ENCODE assay signal across 13 cellular contexts in genomic region chr17:1673041-1673790, GRCh38. TPM values are rescaled to one million over a fixed set of nuclear protein-coding genes. Genes with fewer than 3 reads are reported as not detected.
DNase-seq lines count a peak whose midpoint lies in the region; ATAC-seq, FAIRE-seq and TF ChIP-seq lines count a peak whose summit lies in the region.
"Had no signal": no experiment of that assay in that cellular context is flagged by ENCODE, and none has a peak within 500 bp of the region (broad histone marks: within the 10 kb centered on the region; RNA-seq: fewer than 3 reads in every experiment).

No MANE protein-coding gene starts in this region.

- H3K27ac ChIP-seq in HepG2 (ENCODE audit: extremely low read length, insufficient read depth, low read length): no peak overlapping the region
- H3K27ac ChIP-seq in right lobe of liver: no peak overlapping the region
- H3K27ac ChIP-seq in small intestine (ENCODE audit: low read depth in 1 of 2, low read length in 1 of 2): no peak overlapping the region
- H3K27ac ChIP-seq: suprapubic skin had no signal

- H3K9me3 ChIP-seq in HepG2 (ENCODE audit: low read length): no peaks in the 10 kb centered on the region
- no peaks in the 10 kb centered on the region for H3K9me3 ChIP-seq in right lobe of liver
- H3K9me3 ChIP-seq in small intestine (ENCODE audit: control insufficient read depth, low read depth): no peaks in the 10 kb centered on the region
- H3K9me3 ChIP-seq: suprapubic skin had no signal

- H3K36me3 ChIP-seq in HepG2 (replicated peaks in 1 of 2; ENCODE audit: control insufficient read depth in 1 of 2, insufficient read depth in 2 of 2, low read length in 2 of 2) (peaks cover 43 to 86% of the 10 kb centered on the region in 2 experiments), right lobe of liver (peaks cover 22 to 96% (median 71%) of the 10 kb centered on the region in 4 donors), bronchial epithelial cell (ENCODE audit: control insufficient read depth, insufficient read depth, low read length) (peaks cover 37% of the 10 kb centered on the region), small intestine (ENCODE audit: control insufficient read depth in 2 of 2, insufficient read depth in 2 of 2, low read length in 2 of 2) (peaks cover 28 to 42% of the 10 kb centered on the region in 2 donors)

- peaks cover 78% of the 10 kb centered on the region for H3K36me3 Mint-ChIP-seq in activated CD4-positive, alpha-beta T cell treated with anti-CD3 and anti-CD28 coated beads, Interleukin-2, amount 10 ng/mL, durations not matched to agents 24 days and 14 days (ENCODE audit: low read depth)

- FAIRE-seq in HepG2 (lab: Jason Lieb, UNC): no peak
- peak; percentile 28 for FAIRE-seq in bronchial epithelial cell (lab: Jason Lieb, UNC)
- no peak for FAIRE-seq in small intestine (lab: Jason Lieb, UNC)
- FAIRE-seq: frontal cortex had no signal

- intact Hi-C loops in HepG2 (cut with micrococcal nuclease; ENCODE audit: unreplicated experiment): no loop called here
- intact Hi-C loops in right lobe of liver (cut with DNase I): loop anchor here in 1 of 2 donors (10.0 kb wide), 1 partner anchor 192 kb away; no protein-coding TSS in a partner anchor
- intact Hi-C loops in activated CD4-positive, alpha-beta T cell treated with anti-CD3 and anti-CD28 coated beads, Interleukin-2, amount 10 ng/mL, durations not matched to agents 24 days and 14 days (cut with micrococcal nuclease): no loop called here

- no peaks in the 10 kb centered on the region for H3K79me2 ChIP-seq in HepG2 (ENCODE audit: insufficient read depth, low read length)

- BruUV-seq in HepG2 (replicated peaks; lab: Mats Ljungman, UMichigan): no TSS peak

- H3K4me1 ChIP-seq in HepG2 (ENCODE audit: insufficient read depth, low read length): no peaks in the 10 kb centered on the region
- H3K4me1 ChIP-seq in right lobe of liver: no peaks in the 10 kb centered on the region
- no peaks in the 10 kb centered on the region for H3K4me1 ChIP-seq in small intestine (ENCODE audit: control insufficient read depth in 2 of 2, insufficient read depth in 1 of 2, low read depth in 1 of 2, low read length in 1 of 2)
- H3K4me1 ChIP-seq: suprapubic skin had no signal

- peaks cover 16% of the 10 kb centered on the region for H3K4me1 Mint-ChIP-seq in activated CD4-positive, alpha-beta T cell treated with anti-CD3 and anti-CD28 coated beads, Interleukin-2, amount 10 ng/mL, durations not matched to agents 24 days and 14 days
- H3K4me1 Mint-ChIP-seq: H9 had no signal

- H3K27ac Mint-ChIP-seq in activated CD4-positive, alpha-beta T cell treated with anti-CD3 and anti-CD28 coated beads, Interleukin-2, amount 10 ng/mL, durations not matched to agents 24 days and 14 days: no peak overlapping the region
- H3K27ac Mint-ChIP-seq: H9 had no signal

- 0 out of 4 replicates have a peak, but pooled peaks of 1 of the 2 experiments have one; percentile 12 for TF ChIP-seq POLR2A in HepG2 (IDR thresholded peaks at IDR 0.05; ENCODE audit: insufficient read depth in 1 of 2, low read depth in 2 of 2, low read length in 2 of 2)
- TF ChIP-seq POLR2A in right lobe of liver (IDR thresholded peaks at IDR 0.05): no peak

- H3K9ac ChIP-seq in HepG2 (ENCODE audit: insufficient read depth, low read depth, low read length): no peak overlapping the region

- H3K9me3 Mint-ChIP-seq in activated CD4-positive, alpha-beta T cell treated with anti-CD3 and anti-CD28 coated beads, Interleukin-2, amount 10 ng/mL, durations not matched to agents 24 days and 14 days: no peaks in the 10 kb centered on the region
- H3K9me3 Mint-ChIP-seq: H9 had no signal

- DNase-seq in HepG2 (ENCODE audit: low spot score): no peak
- no peak for DNase-seq in right lobe of liver
- DNase-seq in activated CD4-positive, alpha-beta T cell treated with anti-CD3 and anti-CD28 coated beads, Interleukin-2, amount 10 ng/mL, durations not matched to agents 24 days and 14 days: peak; percentile 61
- no peak for DNase-seq in bronchial epithelial cell (ENCODE audit: low read depth)
- peak; percentile 14 for DNase-seq in small intestine
- DNase-seq in occipital lobe (lab: John Stamatoyannopoulos, UW): no peak
- DNase-seq in NCI-H2029 treated with DMSO at 0.1 percent for 48 hours (lab: John Stamatoyannopoulos, UW): no peak
- DNase-seq: H9, NCI-H2171 treated with DMSO at 0.1 percent for 48 hours, SHP77 had no signal

- H3K27me3 ChIP-seq in HepG2 (ENCODE audit: control insufficient read depth in 1 of 2, insufficient read depth in 2 of 2, low read length in 2 of 2) (no peaks in the 10 kb centered on the region), right lobe of liver (no peaks in the 10 kb centered on the region), bronchial epithelial cell (ENCODE audit: control insufficient read depth, insufficient read depth, low read length) (no peaks in the 10 kb centered on the region), small intestine (ENCODE audit: control insufficient read depth in 2 of 2, insufficient read depth in 2 of 2, low read length in 2 of 2) (no peaks in the 10 kb centered on the region)
- H3K27me3 ChIP-seq: suprapubic skin had no signal

- 98% methylated on average over 23 of the region's 27 CpGs for WGBS in HepG2 (ENCODE audit: low lambda C conversion rate)
- WGBS in right lobe of liver (ENCODE audit: insufficient coverage, low coverage, low lambda C conversion rate, missing lambda C conversion rate): 100% methylated on average over 3 of the region's 27 CpGs
- 89 to 91% (median 91%) methylated on average over 27 of the region's 27 CpGs for WGBS in small intestine, 3 donors

- no peak overlapping the region for H3K4me3 Mint-ChIP-seq in activated CD4-positive, alpha-beta T cell treated with anti-CD3 and anti-CD28 coated beads, Interleukin-2, amount 10 ng/mL, durations not matched to agents 24 days and 14 days
- H3K4me3 Mint-ChIP-seq: H9 had no signal

- H3K4me2 ChIP-seq in HepG2 (ENCODE audit: low read depth, low read length): no peak overlapping the region

- H2AFZ ChIP-seq in HepG2 (ENCODE audit: low read length): no peak overlapping the region

- CTCF ChIA-PET in HepG2 (lab: Yijun Ruan, JAX; ENCODE audit: low intra/inter-chr PET ratio, low total read pairs): no interaction called here

- POLR2A ChIA-PET in HepG2 (lab: Yijun Ruan, JAX): interaction anchor here (1.5 kb wide), 1 partner anchor 41 kb away, joined by 3 read pairs; no protein-coding TSS in a partner anchor

- no peaks in the 10 kb centered on the region for H3K27me3 Mint-ChIP-seq in activated CD4-positive, alpha-beta T cell treated with anti-CD3 and anti-CD28 coated beads, Interleukin-2, amount 10 ng/mL, durations not matched to agents 24 days and 14 days

- peaks cover 13% of the 10 kb centered on the region for H4K20me1 ChIP-seq in HepG2 (ENCODE audit: insufficient read depth, low read length)

- TF ChIP-seq RAD21 in HepG2 (CRISPR knock-in tag; IDR thresholded peaks at IDR 0.05): no peak

- TF ChIP-seq CTCF in HepG2 (CRISPR knock-in tag; IDR thresholded peaks at IDR 0.05) (no peak), right lobe of liver (IDR thresholded peaks at IDR 0.05) (no peak), bronchial epithelial cell (IDR thresholded peaks at IDR 0.05; ENCODE audit: insufficient read depth, low read length, severe bottlenecking) (no peak)

- ATAC-seq in HepG2: no peak
- ATAC-seq in right lobe of liver: no peak
- no peak for ATAC-seq in GM21723 (IDR thresholded peaks at IDR 0.05; ENCODE audit: unreplicated experiment)

- H3K4me3 ChIP-seq in HepG2 (replicated peaks in 1 of 3; ENCODE audit: insufficient read depth in 1 of 3, low read depth in 2 of 3, low read length in 3 of 3) (no peak overlapping the region), right lobe of liver (no peak overlapping the region), bronchial epithelial cell (ENCODE audit: low read depth, low read length) (no peak overlapping the region), small intestine (ENCODE audit: low read depth in 1 of 2, low read length in 2 of 2) (no peak overlapping the region)
- H3K4me3 ChIP-seq: suprapubic skin had no signal

- no peak for TF ChIP-seq EP300 in HepG2 (IDR thresholded peaks at IDR 0.05; ENCODE audit: low read depth in 2 of 2, low read length in 2 of 2)
- no peak for TF ChIP-seq EP300 in HepG2 (CRISPR knock-in tag; IDR thresholded peaks at IDR 0.05; ENCODE audit: borderline replicate concordance)

- in situ Hi-C loops in HepG2 (cut with HindIII; ENCODE audit: extremely low pct_ligation_motif_present, low pct_unique_long_range_greater_than_20kb): no loop called here

RNA-seq across cellular contexts. Expression of gene PRPF8, which starts 11.5 kb away (rescaled TPM):
- total RNA-seq in HepG2 (2016; rRNA removed; fragmentation: Illumina TruSeq; extraction: Trizol) (112 and 318 TPM in 2 replicates), right lobe of liver (100 to 1,000 TPM in 3 of 6 experiments, 10 to 100 TPM in 3; 79.3 to 116 (median 102) TPM), bronchial epithelial cell (57.7 and 71.0 TPM in 2 replicates), occipital lobe (71.1 TPM)
- 27.9 and 29.6 TPM in 2 replicates for total RNA-seq in HepG2 (2016; cell fraction: cytosol; rRNA removed; fragmentation: Illumina TruSeq; extraction: Trizol; ENCODE audit: low read depth)
- total RNA-seq in HepG2 (2016; cell fraction: insoluble cytoplasmic fraction; rRNA removed; fragmentation: Illumina TruSeq; extraction: Trizol): 104 and 284 TPM in 2 replicates
- total RNA-seq in HepG2 (2016; cell fraction: membrane; rRNA removed; fragmentation: Illumina TruSeq; extraction: Trizol): 59.5 and 61.6 TPM in 2 replicates
- 124 and 135 TPM in 2 replicates for total RNA-seq in HepG2 (2016; cell fraction: nucleus; rRNA removed; fragmentation: Illumina TruSeq; extraction: Trizol)
- polyA plus RNA-seq in HepG2 (2011; rRNA removed) (179 and 195 TPM in 2 replicates), small intestine (10 to 100 TPM; 61.1 to 87.2 (median 62.8) TPM)
- polyA plus RNA-seq in HepG2 (2011; cell fraction: cytosol; rRNA removed): 79.1 and 90.7 TPM in 2 replicates
- polyA plus RNA-seq in HepG2 (2011; cell fraction: nucleus; rRNA removed): 265 and 296 TPM in 2 replicates
- 129 and 145 TPM in 2 replicates for polyA plus RNA-seq in HepG2 (2012)
- 15.0 and 17.7 TPM in 2 replicates for polyA plus RNA-seq in HepG2 (2016; cell fraction: cytosol; fragmentation: Illumina TruSeq; extraction: Trizol; ENCODE audit: low read depth)
- 300 and 377 TPM in 2 replicates for polyA plus RNA-seq in HepG2 (2016; cell fraction: insoluble cytoplasmic fraction; fragmentation: Illumina TruSeq; extraction: Trizol; ENCODE audit: low read depth)
- polyA plus RNA-seq in HepG2 (2016; cell fraction: membrane; fragmentation: Illumina TruSeq; extraction: Trizol; ENCODE audit: low read depth): 37.4 and 39.7 TPM in 2 replicates
- 245 and 257 TPM in 2 replicates for polyA plus RNA-seq in HepG2 (2016; cell fraction: nucleus; fragmentation: Illumina TruSeq; extraction: Trizol; ENCODE audit: insufficient read depth, low read depth)
- 401 and 410 TPM in 2 replicates for polyA minus RNA-seq in HepG2 (2011; rRNA and poly(A)+ RNA removed; ENCODE audit: low replicate concordance)
- polyA minus RNA-seq in HepG2 (2011; cell fraction: cytosol; rRNA and poly(A)+ RNA removed): 275 and 377 TPM in 2 replicates
- polyA minus RNA-seq in HepG2 (2011; cell fraction: nucleus; rRNA and poly(A)+ RNA removed): 189 and 229 TPM in 2 replicates
- total RNA-seq in activated CD4-positive, alpha-beta T cell treated with anti-CD3 and anti-CD28 coated beads, Interleukin-2, amount 10 ng/mL, durations not matched to agents 24 days and 14 days: 432 and 442 TPM in 2 replicates

RNA-seq across cellular contexts. Expression of gene RILP, which starts 23.6 kb away (rescaled TPM):
- total RNA-seq in HepG2 (2016; rRNA removed; fragmentation: Illumina TruSeq; extraction: Trizol) (4.7 and 6.6 TPM in 2 replicates), right lobe of liver (10 to 100 TPM; 14.6 to 47.3 (median 23.9) TPM), bronchial epithelial cell (3.4 and 3.8 TPM in 2 replicates), occipital lobe (1.4 TPM)
- 19.7 and 24.4 TPM in 2 replicates for total RNA-seq in HepG2 (2016; cell fraction: cytosol; rRNA removed; fragmentation: Illumina TruSeq; extraction: Trizol; ENCODE audit: low read depth)
- total RNA-seq in HepG2 (2016; cell fraction: insoluble cytoplasmic fraction; rRNA removed; fragmentation: Illumina TruSeq; extraction: Trizol): 5.0 and 7.1 TPM in 2 replicates
- 13.1 and 14.3 TPM in 2 replicates for total RNA-seq in HepG2 (2016; cell fraction: membrane; rRNA removed; fragmentation: Illumina TruSeq; extraction: Trizol)
- 3.3 and 3.9 TPM in 2 replicates for total RNA-seq in HepG2 (2016; cell fraction: nucleus; rRNA removed; fragmentation: Illumina TruSeq; extraction: Trizol)
- polyA plus RNA-seq in HepG2 (2011; rRNA removed) (8.1 and 9.4 TPM in 2 replicates), small intestine (100 to 1,000 TPM in 1 of 3 donors, 10 to 100 TPM in 2; 24.1 to 122 (median 85.7) TPM)
- 4.3 and 6.7 TPM in 2 replicates for polyA plus RNA-seq in HepG2 (2011; cell fraction: cytosol; rRNA removed)
- polyA plus RNA-seq in HepG2 (2011; cell fraction: nucleus; rRNA removed): 19.2 and 23.3 TPM in 2 replicates
- 4.5 and 5.2 TPM in 2 replicates for polyA plus RNA-seq in HepG2 (2012)
- polyA plus RNA-seq in HepG2 (2016; cell fraction: cytosol; fragmentation: Illumina TruSeq; extraction: Trizol; ENCODE audit: low read depth): 24.9 and 29.6 TPM in 2 replicates
- polyA plus RNA-seq in HepG2 (2016; cell fraction: insoluble cytoplasmic fraction; fragmentation: Illumina TruSeq; extraction: Trizol; ENCODE audit: low read depth): 3.9 and 6.6 TPM in 2 replicates
- polyA plus RNA-seq in HepG2 (2016; cell fraction: membrane; fragmentation: Illumina TruSeq; extraction: Trizol; ENCODE audit: low read depth): 12.1 and 14.0 TPM in 2 replicates
- polyA plus RNA-seq in HepG2 (2016; cell fraction: nucleus; fragmentation: Illumina TruSeq; extraction: Trizol; ENCODE audit: insufficient read depth, low read depth): 6.7 and 7.6 TPM in 2 replicates
- 5.6 and 7.3 TPM in 2 replicates for polyA minus RNA-seq in HepG2 (2011; rRNA and poly(A)+ RNA removed; ENCODE audit: low replicate concordance)
- 5.0 TPM in 2 replicates for polyA minus RNA-seq in HepG2 (2011; cell fraction: cytosol; rRNA and poly(A)+ RNA removed)
- polyA minus RNA-seq in HepG2 (2011; cell fraction: nucleus; rRNA and poly(A)+ RNA removed): 6.0 and 9.0 TPM in 2 replicates
- 7.3 and 11.4 TPM in 2 replicates for total RNA-seq in activated CD4-positive, alpha-beta T cell treated with anti-CD3 and anti-CD28 coated beads, Interleukin-2, amount 10 ng/mL, durations not matched to agents 24 days and 14 days

RNA-seq across cellular contexts. Expression of gene SCARF1, which starts 27.7 kb away (rescaled TPM):
- total RNA-seq in HepG2 (2016; rRNA removed; fragmentation: Illumina TruSeq; extraction: Trizol): 0.24 TPM in 1 of 2 replicates, not detected in the other
- 0.09 TPM in 1 of 2 replicates, not detected in the other for total RNA-seq in HepG2 (2016; cell fraction: cytosol; rRNA removed; fragmentation: Illumina TruSeq; extraction: Trizol; ENCODE audit: low read depth)
- total RNA-seq in HepG2 (2016; cell fraction: insoluble cytoplasmic fraction; rRNA removed; fragmentation: Illumina TruSeq; extraction: Trizol): 0.04 TPM in 1 of 2 replicates, not detected in the other
- 0.07 and 0.09 TPM in 2 replicates for total RNA-seq in HepG2 (2016; cell fraction: membrane; rRNA removed; fragmentation: Illumina TruSeq; extraction: Trizol)
- total RNA-seq in HepG2 (2016; cell fraction: nucleus; rRNA removed; fragmentation: Illumina TruSeq; extraction: Trizol): 0.16 and 0.34 TPM in 2 replicates
- 0.71 and 0.72 TPM in 2 replicates for polyA plus RNA-seq in HepG2 (2011; rRNA removed)
- polyA plus RNA-seq in HepG2 (2011; cell fraction: cytosol; rRNA removed): 0.17 and 0.25 TPM in 2 replicates
- 7.1 and 9.1 TPM in 2 replicates for polyA plus RNA-seq in HepG2 (2011; cell fraction: nucleus; rRNA removed)
- 0.39 and 0.59 TPM in 2 replicates for polyA plus RNA-seq in HepG2 (2012)
- not detected in 2 replicates for polyA plus RNA-seq in HepG2 (2016; cell fraction: cytosol; fragmentation: Illumina TruSeq; extraction: Trizol; ENCODE audit: low read depth)
- not detected in 2 replicates for polyA plus RNA-seq in HepG2 (2016; cell fraction: insoluble cytoplasmic fraction; fragmentation: Illumina TruSeq; extraction: Trizol; ENCODE audit: low read depth)
- polyA plus RNA-seq in HepG2 (2016; cell fraction: membrane; fragmentation: Illumina TruSeq; extraction: Trizol; ENCODE audit: low read depth): not detected in 2 replicates
- polyA plus RNA-seq in HepG2 (2016; cell fraction: nucleus; fragmentation: Illumina TruSeq; extraction: Trizol; ENCODE audit: insufficient read depth, low read depth): 0.44 and 0.51 TPM in 2 replicates
- polyA minus RNA-seq in HepG2 (2011; rRNA and poly(A)+ RNA removed; ENCODE audit: low replicate concordance): 0.23 and 0.68 TPM in 2 replicates
- not detected in 2 replicates for polyA minus RNA-seq in HepG2 (2011; cell fraction: cytosol; rRNA and poly(A)+ RNA removed)
- polyA minus RNA-seq in HepG2 (2011; cell fraction: nucleus; rRNA and poly(A)+ RNA removed): 0.99 and 1.5 TPM in 2 replicates
- total RNA-seq in right lobe of liver: 10 to 100 TPM in 2 of 6 experiments, 1 to 10 TPM in 4; 6.9 to 16.9 (median 8.4) TPM
- total RNA-seq in activated CD4-positive, alpha-beta T cell treated with anti-CD3 and anti-CD28 coated beads, Interleukin-2, amount 10 ng/mL, durations not matched to agents 24 days and 14 days: 8.4 and 9.5 TPM in 2 replicates
- 0.38 and 0.53 TPM in 2 replicates for total RNA-seq in bronchial epithelial cell
- polyA plus RNA-seq in small intestine: 1 to 10 TPM; 7.7 to 10.0 (median 8.9) TPM
- 3.9 TPM for total RNA-seq in occipital lobe

RNA-seq across cellular contexts. Expression of gene TLCD2, which starts 37.0 kb away (rescaled TPM):
- total RNA-seq in HepG2 (2016; rRNA removed; fragmentation: Illumina TruSeq; extraction: Trizol) (0.84 and 1.1 TPM in 2 replicates), right lobe of liver (10 to 100 TPM in 1 of 6 experiments, 1 to 10 TPM in 5; 2.5 to 17.7 (median 3.7) TPM), bronchial epithelial cell (4.5 and 19.1 TPM in 2 replicates), occipital lobe (0.47 TPM)
- 0.26 and 0.40 TPM in 2 replicates for total RNA-seq in HepG2 (2016; cell fraction: cytosol; rRNA removed; fragmentation: Illumina TruSeq; extraction: Trizol; ENCODE audit: low read depth)
- 0.92 and 1.3 TPM in 2 replicates for total RNA-seq in HepG2 (2016; cell fraction: insoluble cytoplasmic fraction; rRNA removed; fragmentation: Illumina TruSeq; extraction: Trizol)
- total RNA-seq in HepG2 (2016; cell fraction: membrane; rRNA removed; fragmentation: Illumina TruSeq; extraction: Trizol): 0.86 and 1.1 TPM in 2 replicates
- total RNA-seq in HepG2 (2016; cell fraction: nucleus; rRNA removed; fragmentation: Illumina TruSeq; extraction: Trizol): 0.84 and 0.94 TPM in 2 replicates
- polyA plus RNA-seq in HepG2 (2011; rRNA removed) (0.90 and 1.2 TPM in 2 replicates), small intestine (10 to 100 TPM in 1 of 3 donors, 1 to 10 TPM in 2; 5.1 to 10.3 (median 7.8) TPM)
- 0.56 and 0.73 TPM in 2 replicates for polyA plus RNA-seq in HepG2 (2011; cell fraction: cytosol; rRNA removed)
- polyA plus RNA-seq in HepG2 (2011; cell fraction: nucleus; rRNA removed): 0.92 and 1.4 TPM in 2 replicates
- 0.78 and 1.3 TPM in 2 replicates for polyA plus RNA-seq in HepG2 (2012)
- 0.23 and 0.25 TPM in 2 replicates for polyA plus RNA-seq in HepG2 (2016; cell fraction: cytosol; fragmentation: Illumina TruSeq; extraction: Trizol; ENCODE audit: low read depth)
- polyA plus RNA-seq in HepG2 (2016; cell fraction: insoluble cytoplasmic fraction; fragmentation: Illumina TruSeq; extraction: Trizol; ENCODE audit: low read depth): 0.71 and 0.74 TPM in 2 replicates
- 0.47 and 0.49 TPM in 2 replicates for polyA plus RNA-seq in HepG2 (2016; cell fraction: membrane; fragmentation: Illumina TruSeq; extraction: Trizol; ENCODE audit: low read depth)
- 1.4 and 1.5 TPM in 2 replicates for polyA plus RNA-seq in HepG2 (2016; cell fraction: nucleus; fragmentation: Illumina TruSeq; extraction: Trizol; ENCODE audit: insufficient read depth, low read depth)
- 1.6 and 2.6 TPM in 2 replicates for polyA minus RNA-seq in HepG2 (2011; rRNA and poly(A)+ RNA removed; ENCODE audit: low replicate concordance)
- polyA minus RNA-seq in HepG2 (2011; cell fraction: cytosol; rRNA and poly(A)+ RNA removed): 0.53 and 1.3 TPM in 2 replicates
- 1.3 and 1.6 TPM in 2 replicates for polyA minus RNA-seq in HepG2 (2011; cell fraction: nucleus; rRNA and poly(A)+ RNA removed)
- 0.07 and 0.14 TPM in 2 replicates for total RNA-seq in activated CD4-positive, alpha-beta T cell treated with anti-CD3 and anti-CD28 coated beads, Interleukin-2, amount 10 ng/mL, durations not matched to agents 24 days and 14 days

RNA-seq across cellular contexts. Expression of gene SLC43A2, which starts 44.6 kb away (rescaled TPM):
- 3.3 and 7.3 TPM in 2 replicates for total RNA-seq in HepG2 (2016; rRNA removed; fragmentation: Illumina TruSeq; extraction: Trizol)
- 0.97 and 1.3 TPM in 2 replicates for total RNA-seq in HepG2 (2016; cell fraction: cytosol; rRNA removed; fragmentation: Illumina TruSeq; extraction: Trizol; ENCODE audit: low read depth)
- total RNA-seq in HepG2 (2016; cell fraction: insoluble cytoplasmic fraction; rRNA removed; fragmentation: Illumina TruSeq; extraction: Trizol): 2.0 and 8.1 TPM in 2 replicates
- total RNA-seq in HepG2 (2016; cell fraction: membrane; rRNA removed; fragmentation: Illumina TruSeq; extraction: Trizol): 4.2 and 4.8 TPM in 2 replicates
- total RNA-seq in HepG2 (2016; cell fraction: nucleus; rRNA removed; fragmentation: Illumina TruSeq; extraction: Trizol): 6.5 and 9.2 TPM in 2 replicates
- 20.0 and 26.7 TPM in 2 replicates for polyA plus RNA-seq in HepG2 (2011; rRNA removed)
- 24.6 and 32.6 TPM in 2 replicates for polyA plus RNA-seq in HepG2 (2011; cell fraction: cytosol; rRNA removed)
- polyA plus RNA-seq in HepG2 (2011; cell fraction: nucleus; rRNA removed): 23.0 and 27.0 TPM in 2 replicates
- polyA plus RNA-seq in HepG2 (2012): 23.6 and 32.7 TPM in 2 replicates
- polyA plus RNA-seq in HepG2 (2016; cell fraction: cytosol; fragmentation: Illumina TruSeq; extraction: Trizol; ENCODE audit: low read depth): 1.1 and 1.6 TPM in 2 replicates
- 3.0 and 4.3 TPM in 2 replicates for polyA plus RNA-seq in HepG2 (2016; cell fraction: insoluble cytoplasmic fraction; fragmentation: Illumina TruSeq; extraction: Trizol; ENCODE audit: low read depth)
- 2.7 and 2.9 TPM in 2 replicates for polyA plus RNA-seq in HepG2 (2016; cell fraction: membrane; fragmentation: Illumina TruSeq; extraction: Trizol; ENCODE audit: low read depth)
- polyA plus RNA-seq in HepG2 (2016; cell fraction: nucleus; fragmentation: Illumina TruSeq; extraction: Trizol; ENCODE audit: insufficient read depth, low read depth): 12.1 and 13.4 TPM in 2 replicates
- 35.9 and 121 TPM in 2 replicates for polyA minus RNA-seq in HepG2 (2011; rRNA and poly(A)+ RNA removed; ENCODE audit: low replicate concordance)
- 22.7 and 26.1 TPM in 2 replicates for polyA minus RNA-seq in HepG2 (2011; cell fraction: cytosol; rRNA and poly(A)+ RNA removed)
- polyA minus RNA-seq in HepG2 (2011; cell fraction: nucleus; rRNA and poly(A)+ RNA removed): 18.9 and 19.1 TPM in 2 replicates
- total RNA-seq in right lobe of liver: 1 to 10 TPM; 1.4 to 8.9 (median 5.1) TPM
- total RNA-seq in activated CD4-positive, alpha-beta T cell treated with anti-CD3 and anti-CD28 coated beads, Interleukin-2, amount 10 ng/mL, durations not matched to agents 24 days and 14 days: 2.8 and 3.4 TPM in 2 replicates
- 2.4 and 2.9 TPM in 2 replicates for total RNA-seq in bronchial epithelial cell
- 10 to 100 TPM in 1 of 3 donors, 1 to 10 TPM in 2; 2.9 to 16.3 (median 3.5) TPM for polyA plus RNA-seq in small intestine
- 15.1 TPM for total RNA-seq in occipital lobe

Comparison
In these comparisons a context has a peak if more than half of its experiments do, and no peak if none do; other contexts are left out.
1. DNase-seq: peak in activated CD4-positive, alpha-beta T cell treated with anti-CD3 and anti-CD28 coated beads, Interleukin-2, amount 10 ng/mL, durations not matched to agents 24 days and 14 days (single experiment) and small intestine (single experiment); none in HepG2 (single experiment), right lobe of liver (0 of 3), bronchial epithelial cell (single experiment), occipital lobe (single experiment) and NCI-H2029 treated with DMSO at 0.1 percent for 48 hours (single experiment).